1 cellular context compared by ENCODE assay signal in genomic region chr15:40357723-40358491, GRCh38.
A peak's percentile ranks its signal among the peaks of the same experiment; 100 is the strongest.
TF ChIP-seq lines count a peak whose summit lies in the region.

TSS of gene DISP2 (plus strand) at chr15:40358219. CDS start at chr15:40358322, 103 bp downstream.

TF ChIP-seq in PFSK-1, 5 proteins besides CTCF, POLR2A, EP300 and RAD21 (continued from another document):
- TF ChIP-seq REST (IDR thresholded peaks at IDR 0.05; ENCODE audit: insufficient read depth in 1 of 2, low read depth in 2 of 2, low read length in 2 of 2): peak; percentile 88 to 98
